Comparison of ENCODE assay signal across 1 cellular context in the genomic region with DNA sequence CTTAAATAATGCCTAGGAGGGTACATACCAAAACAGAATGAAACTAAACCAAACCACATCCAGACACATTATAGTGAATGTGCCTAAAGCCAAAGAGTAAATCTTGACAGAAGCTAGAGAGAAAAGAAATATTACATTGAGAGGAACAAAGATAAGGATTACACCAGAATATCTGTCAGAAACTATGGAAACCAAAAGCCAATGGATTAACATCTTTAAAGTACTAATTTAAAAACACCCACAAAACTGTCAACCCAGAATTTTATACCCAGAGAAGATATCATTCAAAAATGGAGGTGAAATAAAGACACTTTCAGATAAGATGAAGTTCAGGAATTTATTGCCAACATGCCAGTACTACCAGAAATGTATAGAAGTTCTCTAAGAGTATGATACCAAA.
TF ChIP-seq lines count a peak whose summit lies in the region.

No MANE protein-coding gene starts in this region.

TF ChIP-seq in WTC11, 78 proteins besides CTCF, POLR2A, EP300 and RAD21:
- TF ChIP-seq, protein P1, sequence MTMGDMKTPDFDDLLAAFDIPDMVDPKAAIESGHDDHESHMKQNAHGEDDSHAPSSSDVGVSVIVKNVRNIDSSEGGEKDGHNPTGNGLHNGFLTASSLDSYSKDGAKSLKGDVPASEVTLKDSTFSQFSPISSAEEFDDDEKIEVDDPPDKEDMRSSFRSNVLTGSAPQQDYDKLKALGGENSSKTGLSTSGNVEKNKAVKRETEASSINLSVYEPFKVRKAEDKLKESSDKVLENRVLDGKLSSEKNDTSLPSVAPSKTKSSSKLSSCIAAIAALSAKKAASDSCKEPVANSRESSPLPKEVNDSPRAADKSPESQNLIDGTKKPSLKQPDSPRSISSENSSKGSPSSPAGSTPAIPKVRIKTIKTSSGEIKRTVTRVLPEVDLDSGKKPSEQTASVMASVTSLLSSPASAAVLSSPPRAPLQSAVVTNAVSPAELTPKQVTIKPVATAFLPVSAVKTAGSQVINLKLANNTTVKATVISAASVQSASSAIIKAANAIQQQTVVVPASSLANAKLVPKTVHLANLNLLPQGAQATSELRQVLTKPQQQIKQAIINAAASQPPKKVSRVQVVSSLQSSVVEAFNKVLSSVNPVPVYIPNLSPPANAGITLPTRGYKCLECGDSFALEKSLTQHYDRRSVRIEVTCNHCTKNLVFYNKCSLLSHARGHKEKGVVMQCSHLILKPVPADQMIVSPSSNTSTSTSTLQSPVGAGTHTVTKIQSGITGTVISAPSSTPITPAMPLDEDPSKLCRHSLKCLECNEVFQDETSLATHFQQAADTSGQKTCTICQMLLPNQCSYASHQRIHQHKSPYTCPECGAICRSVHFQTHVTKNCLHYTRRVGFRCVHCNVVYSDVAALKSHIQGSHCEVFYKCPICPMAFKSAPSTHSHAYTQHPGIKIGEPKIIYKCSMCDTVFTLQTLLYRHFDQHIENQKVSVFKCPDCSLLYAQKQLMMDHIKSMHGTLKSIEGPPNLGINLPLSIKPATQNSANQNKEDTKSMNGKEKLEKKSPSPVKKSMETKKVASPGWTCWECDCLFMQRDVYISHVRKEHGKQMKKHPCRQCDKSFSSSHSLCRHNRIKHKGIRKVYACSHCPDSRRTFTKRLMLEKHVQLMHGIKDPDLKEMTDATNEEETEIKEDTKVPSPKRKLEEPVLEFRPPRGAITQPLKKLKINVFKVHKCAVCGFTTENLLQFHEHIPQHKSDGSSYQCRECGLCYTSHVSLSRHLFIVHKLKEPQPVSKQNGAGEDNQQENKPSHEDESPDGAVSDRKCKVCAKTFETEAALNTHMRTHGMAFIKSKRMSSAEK (CRISPR knock-in tag; IDR thresholded peaks at IDR 0.05; ENCODE audit: borderline replicate concordance): no peak
- TF ChIP-seq ZNF317 (CRISPR knock-in tag; IDR thresholded peaks at IDR 0.05; ENCODE audit: borderline replicate concordance, low read depth) (peak; percentile 69; the same call in 1 of the 2 replicates), HMGA2 (CRISPR knock-in tag; IDR thresholded peaks at IDR 0.05) (no peak), RORB (CRISPR knock-in tag; IDR thresholded peaks at IDR 0.05) (no peak)
